ENCODE assay signal across 1 cellular context in genomic region chr9:104906441-104907277, GRCh38.
TF ChIP-seq lines count a peak whose summit lies in the region.

No MANE protein-coding gene starts in this region.

TF ChIP-seq in HepG2, 621 proteins besides CTCF, POLR2A, EP300 and RAD21 (continued from another document):
- TF ChIP-seq TFAP4 (IDR thresholded peaks at IDR 0.05; ENCODE audit: borderline replicate concordance, low read depth) = no peak
- no peak for TF ChIP-seq TFDP1 (CRISPR knock-in tag; IDR thresholded peaks at IDR 0.05; ENCODE audit: borderline replicate concordance)
- TF ChIP-seq ZNF317 (CRISPR knock-in tag; IDR thresholded peaks at IDR 0.05) = no peak
- no peak for TF ChIP-seq GPBP1L1 (CRISPR knock-in tag; IDR thresholded peaks at IDR 0.05)
- TF ChIP-seq TBX3 (IDR thresholded peaks at IDR 0.05; ENCODE audit: borderline replicate concordance) = no peak
- TF ChIP-seq HMGA1 (CRISPR knock-in tag; conservative IDR thresholded peaks at IDR 0.05) = no peak
- TF ChIP-seq HNRNPLL (IDR thresholded peaks at IDR 0.05; ENCODE audit: low read depth, low read length, poor library complexity, severe bottlenecking) = no peak
- TF ChIP-seq MYC (CRISPR knock-in tag; IDR thresholded peaks at IDR 0.05; ENCODE audit: borderline replicate concordance) = no peak
- no peak for TF ChIP-seq ZKSCAN5 (CRISPR knock-in tag; IDR thresholded peaks at IDR 0.05)
